1 cellular context compared by ENCODE assay signal in the genomic region with DNA sequence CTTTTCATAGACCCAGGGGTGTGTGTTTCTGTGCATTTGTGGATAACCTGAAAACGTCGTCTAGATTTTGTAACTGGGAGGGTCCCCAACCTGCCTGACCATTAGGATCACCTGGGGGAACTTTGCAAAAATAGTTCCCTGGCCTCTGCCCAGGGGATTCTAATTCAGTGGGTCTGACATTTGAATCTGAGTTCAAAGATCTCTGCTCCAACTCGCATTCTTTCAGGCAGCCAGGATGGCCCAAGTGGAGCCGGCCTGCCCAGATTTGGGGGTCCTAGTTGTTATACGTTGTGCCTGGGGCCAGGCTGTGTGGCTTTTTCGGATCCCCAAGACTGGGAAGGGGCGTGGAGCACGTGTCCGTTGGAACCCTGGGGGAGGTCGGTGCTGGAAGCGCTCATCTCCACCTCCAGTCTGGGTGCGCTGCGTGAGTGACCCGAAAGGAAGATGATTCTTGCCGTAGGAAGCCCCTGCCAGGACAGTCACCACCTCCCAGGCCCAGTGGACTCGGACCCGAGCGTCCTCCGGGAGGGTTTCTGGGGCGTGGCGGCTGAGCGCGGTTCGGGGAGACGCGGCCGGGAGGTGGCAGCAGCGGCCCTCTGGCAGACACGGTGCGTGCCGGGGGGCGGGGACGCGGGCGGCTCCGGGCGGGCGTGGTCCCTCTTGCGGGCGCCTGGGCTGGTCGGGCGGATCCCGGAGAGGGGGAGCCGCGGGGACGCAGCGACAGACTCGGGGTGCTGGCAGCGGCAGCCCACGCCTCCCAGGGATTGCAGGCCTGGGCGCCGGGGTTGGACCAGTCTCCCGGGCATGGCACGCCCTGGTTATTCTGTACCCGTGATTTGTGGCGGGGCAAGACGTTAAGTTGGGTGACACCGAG.
TF ChIP-seq lines count a peak whose summit lies in the region.

No MANE protein-coding gene starts in this region.

TF ChIP-seq in HepG2, 621 proteins besides CTCF, POLR2A, EP300 and RAD21 (continued from another document):
- TF ChIP-seq, protein P1, sequence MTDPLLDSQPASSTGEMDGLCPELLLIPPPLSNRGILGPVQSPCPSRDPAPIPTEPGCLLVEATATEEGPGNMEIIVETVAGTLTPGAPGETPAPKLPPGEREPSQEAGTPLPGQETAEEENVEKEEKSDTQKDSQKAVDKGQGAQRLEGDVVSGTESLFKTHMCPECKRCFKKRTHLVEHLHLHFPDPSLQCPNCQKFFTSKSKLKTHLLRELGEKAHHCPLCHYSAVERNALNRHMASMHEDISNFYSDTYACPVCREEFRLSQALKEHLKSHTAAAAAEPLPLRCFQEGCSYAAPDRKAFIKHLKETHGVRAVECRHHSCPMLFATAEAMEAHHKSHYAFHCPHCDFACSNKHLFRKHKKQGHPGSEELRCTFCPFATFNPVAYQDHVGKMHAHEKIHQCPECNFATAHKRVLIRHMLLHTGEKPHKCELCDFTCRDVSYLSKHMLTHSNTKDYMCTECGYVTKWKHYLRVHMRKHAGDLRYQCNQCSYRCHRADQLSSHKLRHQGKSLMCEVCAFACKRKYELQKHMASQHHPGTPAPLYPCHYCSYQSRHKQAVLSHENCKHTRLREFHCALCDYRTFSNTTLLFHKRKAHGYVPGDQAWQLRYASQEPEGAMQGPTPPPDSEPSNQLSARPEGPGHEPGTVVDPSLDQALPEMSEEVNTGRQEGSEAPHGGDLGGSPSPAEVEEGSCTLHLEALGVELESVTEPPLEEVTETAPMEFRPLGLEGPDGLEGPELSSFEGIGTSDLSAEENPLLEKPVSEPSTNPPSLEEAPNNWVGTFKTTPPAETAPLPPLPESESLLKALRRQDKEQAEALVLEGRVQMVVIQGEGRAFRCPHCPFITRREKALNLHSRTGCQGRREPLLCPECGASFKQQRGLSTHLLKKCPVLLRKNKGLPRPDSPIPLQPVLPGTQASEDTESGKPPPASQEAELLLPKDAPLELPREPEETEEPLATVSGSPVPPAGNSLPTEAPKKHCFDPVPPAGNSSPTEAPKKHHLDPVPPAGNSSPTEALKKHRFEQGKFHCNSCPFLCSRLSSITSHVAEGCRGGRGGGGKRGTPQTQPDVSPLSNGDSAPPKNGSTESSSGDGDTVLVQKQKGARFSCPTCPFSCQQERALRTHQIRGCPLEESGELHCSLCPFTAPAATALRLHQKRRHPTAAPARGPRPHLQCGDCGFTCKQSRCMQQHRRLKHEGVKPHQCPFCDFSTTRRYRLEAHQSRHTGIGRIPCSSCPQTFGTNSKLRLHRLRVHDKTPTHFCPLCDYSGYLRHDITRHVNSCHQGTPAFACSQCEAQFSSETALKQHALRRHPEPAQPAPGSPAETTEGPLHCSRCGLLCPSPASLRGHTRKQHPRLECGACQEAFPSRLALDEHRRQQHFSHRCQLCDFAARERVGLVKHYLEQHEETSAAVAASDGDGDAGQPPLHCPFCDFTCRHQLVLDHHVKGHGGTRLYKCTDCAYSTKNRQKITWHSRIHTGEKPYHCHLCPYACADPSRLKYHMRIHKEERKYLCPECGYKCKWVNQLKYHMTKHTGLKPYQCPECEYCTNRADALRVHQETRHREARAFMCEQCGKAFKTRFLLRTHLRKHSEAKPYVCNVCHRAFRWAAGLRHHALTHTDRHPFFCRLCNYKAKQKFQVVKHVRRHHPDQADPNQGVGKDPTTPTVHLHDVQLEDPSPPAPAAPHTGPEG (CRISPR knock-in tag; IDR thresholded peaks at IDR 0.05): peak; percentile 83; the same call in 1 of the 2 replicates
- TF ChIP-seq SMAD1 (CRISPR knock-in tag; IDR thresholded peaks at IDR 0.05; ENCODE audit: borderline replicate concordance, low read depth): no peak
- 0 out of 2 replicates have a peak, but pooled peaks have one; percentile 59 for TF ChIP-seq EEA1 (CRISPR knock-in tag; IDR thresholded peaks at IDR 0.05; ENCODE audit: borderline replicate concordance)
- TF ChIP-seq, protein P2, sequence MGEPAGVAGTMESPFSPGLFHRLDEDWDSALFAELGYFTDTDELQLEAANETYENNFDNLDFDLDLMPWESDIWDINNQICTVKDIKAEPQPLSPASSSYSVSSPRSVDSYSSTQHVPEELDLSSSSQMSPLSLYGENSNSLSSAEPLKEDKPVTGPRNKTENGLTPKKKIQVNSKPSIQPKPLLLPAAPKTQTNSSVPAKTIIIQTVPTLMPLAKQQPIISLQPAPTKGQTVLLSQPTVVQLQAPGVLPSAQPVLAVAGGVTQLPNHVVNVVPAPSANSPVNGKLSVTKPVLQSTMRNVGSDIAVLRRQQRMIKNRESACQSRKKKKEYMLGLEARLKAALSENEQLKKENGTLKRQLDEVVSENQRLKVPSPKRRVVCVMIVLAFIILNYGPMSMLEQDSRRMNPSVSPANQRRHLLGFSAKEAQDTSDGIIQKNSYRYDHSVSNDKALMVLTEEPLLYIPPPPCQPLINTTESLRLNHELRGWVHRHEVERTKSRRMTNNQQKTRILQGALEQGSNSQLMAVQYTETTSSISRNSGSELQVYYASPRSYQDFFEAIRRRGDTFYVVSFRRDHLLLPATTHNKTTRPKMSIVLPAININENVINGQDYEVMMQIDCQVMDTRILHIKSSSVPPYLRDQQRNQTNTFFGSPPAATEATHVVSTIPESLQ (CRISPR knock-in tag; conservative IDR thresholded peaks at IDR 0.05): no peak
- no peak for TF ChIP-seq ZNF430 (CRISPR knock-in tag; IDR thresholded peaks at IDR 0.05)
- no peak for TF ChIP-seq MAFF (IDR thresholded peaks at IDR 0.05; ENCODE audit: low read depth, low read length)
- no peak for TF ChIP-seq SYNCRIP (IDR thresholded peaks at IDR 0.05; ENCODE audit: insufficient read depth, low read depth, low read length)
- TF ChIP-seq, protein P3, sequence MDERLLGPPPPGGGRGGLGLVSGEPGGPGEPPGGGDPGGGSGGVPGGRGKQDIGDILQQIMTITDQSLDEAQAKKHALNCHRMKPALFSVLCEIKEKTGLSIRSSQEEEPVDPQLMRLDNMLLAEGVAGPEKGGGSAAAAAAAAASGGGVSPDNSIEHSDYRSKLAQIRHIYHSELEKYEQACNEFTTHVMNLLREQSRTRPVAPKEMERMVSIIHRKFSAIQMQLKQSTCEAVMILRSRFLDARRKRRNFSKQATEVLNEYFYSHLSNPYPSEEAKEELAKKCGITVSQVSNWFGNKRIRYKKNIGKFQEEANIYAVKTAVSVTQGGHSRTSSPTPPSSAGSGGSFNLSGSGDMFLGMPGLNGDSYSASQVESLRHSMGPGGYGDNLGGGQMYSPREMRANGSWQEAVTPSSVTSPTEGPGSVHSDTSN (CRISPR knock-in tag; IDR thresholded peaks at IDR 0.05): no peak
- peak; percentile 32; the same call in 1 of the 2 replicates for TF ChIP-seq THAP11 (CRISPR knock-in tag; IDR thresholded peaks at IDR 0.05)
- TF ChIP-seq TEAD3 (CRISPR knock-in tag; optimal IDR thresholded peaks at IDR 0.05; ENCODE audit: borderline replicate concordance): peak; percentile 27
- TF ChIP-seq, protein P4, sequence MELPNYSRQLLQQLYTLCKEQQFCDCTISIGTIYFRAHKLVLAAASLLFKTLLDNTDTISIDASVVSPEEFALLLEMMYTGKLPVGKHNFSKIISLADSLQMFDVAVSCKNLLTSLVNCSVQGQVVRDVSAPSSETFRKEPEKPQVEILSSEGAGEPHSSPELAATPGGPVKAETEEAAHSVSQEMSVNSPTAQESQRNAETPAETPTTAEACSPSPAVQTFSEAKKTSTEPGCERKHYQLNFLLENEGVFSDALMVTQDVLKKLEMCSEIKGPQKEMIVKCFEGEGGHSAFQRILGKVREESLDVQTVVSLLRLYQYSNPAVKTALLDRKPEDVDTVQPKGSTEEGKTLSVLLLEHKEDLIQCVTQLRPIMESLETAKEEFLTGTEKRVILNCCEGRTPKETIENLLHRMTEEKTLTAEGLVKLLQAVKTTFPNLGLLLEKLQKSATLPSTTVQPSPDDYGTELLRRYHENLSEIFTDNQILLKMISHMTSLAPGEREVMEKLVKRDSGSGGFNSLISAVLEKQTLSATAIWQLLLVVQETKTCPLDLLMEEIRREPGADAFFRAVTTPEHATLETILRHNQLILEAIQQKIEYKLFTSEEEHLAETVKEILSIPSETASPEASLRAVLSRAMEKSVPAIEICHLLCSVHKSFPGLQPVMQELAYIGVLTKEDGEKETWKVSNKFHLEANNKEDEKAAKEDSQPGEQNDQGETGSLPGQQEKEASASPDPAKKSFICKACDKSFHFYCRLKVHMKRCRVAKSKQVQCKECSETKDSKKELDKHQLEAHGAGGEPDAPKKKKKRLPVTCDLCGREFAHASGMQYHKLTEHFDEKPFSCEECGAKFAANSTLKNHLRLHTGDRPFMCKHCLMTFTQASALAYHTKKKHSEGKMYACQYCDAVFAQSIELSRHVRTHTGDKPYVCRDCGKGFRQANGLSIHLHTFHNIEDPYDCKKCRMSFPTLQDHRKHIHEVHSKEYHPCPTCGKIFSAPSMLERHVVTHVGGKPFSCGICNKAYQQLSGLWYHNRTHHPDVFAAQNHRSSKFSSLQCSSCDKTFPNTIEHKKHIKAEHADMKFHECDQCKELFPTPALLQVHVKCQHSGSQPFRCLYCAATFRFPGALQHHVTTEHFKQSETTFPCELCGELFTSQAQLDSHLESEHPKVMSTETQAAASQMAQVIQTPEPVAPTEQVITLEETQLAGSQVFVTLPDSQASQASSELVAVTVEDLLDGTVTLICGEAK (IDR thresholded peaks at IDR 0.05): no peak
- TF ChIP-seq, protein P4 (CRISPR knock-in tag; IDR thresholded peaks at IDR 0.05): no peak
- no peak for TF ChIP-seq ZFYVE20 (CRISPR knock-in tag; IDR thresholded peaks at IDR 0.05; ENCODE audit: borderline replicate concordance, low read depth)
- TF ChIP-seq GTF2F1 (IDR thresholded peaks at IDR 0.05; ENCODE audit: low read length): no peak
- TF ChIP-seq HOXA7 (CRISPR knock-in tag; IDR thresholded peaks at IDR 0.05): no peak
- TF ChIP-seq, protein P5, sequence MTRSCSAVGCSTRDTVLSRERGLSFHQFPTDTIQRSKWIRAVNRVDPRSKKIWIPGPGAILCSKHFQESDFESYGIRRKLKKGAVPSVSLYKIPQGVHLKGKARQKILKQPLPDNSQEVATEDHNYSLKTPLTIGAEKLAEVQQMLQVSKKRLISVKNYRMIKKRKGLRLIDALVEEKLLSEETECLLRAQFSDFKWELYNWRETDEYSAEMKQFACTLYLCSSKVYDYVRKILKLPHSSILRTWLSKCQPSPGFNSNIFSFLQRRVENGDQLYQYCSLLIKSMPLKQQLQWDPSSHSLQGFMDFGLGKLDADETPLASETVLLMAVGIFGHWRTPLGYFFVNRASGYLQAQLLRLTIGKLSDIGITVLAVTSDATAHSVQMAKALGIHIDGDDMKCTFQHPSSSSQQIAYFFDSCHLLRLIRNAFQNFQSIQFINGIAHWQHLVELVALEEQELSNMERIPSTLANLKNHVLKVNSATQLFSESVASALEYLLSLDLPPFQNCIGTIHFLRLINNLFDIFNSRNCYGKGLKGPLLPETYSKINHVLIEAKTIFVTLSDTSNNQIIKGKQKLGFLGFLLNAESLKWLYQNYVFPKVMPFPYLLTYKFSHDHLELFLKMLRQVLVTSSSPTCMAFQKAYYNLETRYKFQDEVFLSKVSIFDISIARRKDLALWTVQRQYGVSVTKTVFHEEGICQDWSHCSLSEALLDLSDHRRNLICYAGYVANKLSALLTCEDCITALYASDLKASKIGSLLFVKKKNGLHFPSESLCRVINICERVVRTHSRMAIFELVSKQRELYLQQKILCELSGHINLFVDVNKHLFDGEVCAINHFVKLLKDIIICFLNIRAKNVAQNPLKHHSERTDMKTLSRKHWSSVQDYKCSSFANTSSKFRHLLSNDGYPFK (CRISPR knock-in tag; IDR thresholded peaks at IDR 0.05; ENCODE audit: borderline replicate concordance): no peak
- TF ChIP-seq HHEX (CRISPR knock-in tag; IDR thresholded peaks at IDR 0.05): no peak
- TF ChIP-seq, protein P6, sequence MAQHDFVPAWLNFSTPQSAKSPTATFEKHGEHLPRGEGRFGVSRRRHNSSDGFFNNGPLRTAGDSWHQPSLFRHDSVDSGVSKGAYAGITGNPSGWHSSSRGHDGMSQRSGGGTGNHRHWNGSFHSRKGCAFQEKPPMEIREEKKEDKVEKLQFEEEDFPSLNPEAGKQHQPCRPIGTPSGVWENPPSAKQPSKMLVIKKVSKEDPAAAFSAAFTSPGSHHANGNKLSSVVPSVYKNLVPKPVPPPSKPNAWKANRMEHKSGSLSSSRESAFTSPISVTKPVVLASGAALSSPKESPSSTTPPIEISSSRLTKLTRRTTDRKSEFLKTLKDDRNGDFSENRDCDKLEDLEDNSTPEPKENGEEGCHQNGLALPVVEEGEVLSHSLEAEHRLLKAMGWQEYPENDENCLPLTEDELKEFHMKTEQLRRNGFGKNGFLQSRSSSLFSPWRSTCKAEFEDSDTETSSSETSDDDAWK (CRISPR knock-in tag; IDR thresholded peaks at IDR 0.05): no peak
- TF ChIP-seq FOXA3 (CRISPR knock-in tag; IDR thresholded peaks at IDR 0.05): no peak
- TF ChIP-seq ZNF274 (CRISPR knock-in tag; IDR thresholded peaks at IDR 0.05): no peak
